8 cellular contexts compared by ENCODE assay signal in genomic region chr13:25114220-25114619, GRCh38. TPM values are rescaled to one million over a fixed set of nuclear protein-coding genes. Genes with fewer than 3 reads are reported as not detected.
DNase-seq lines count a peak whose midpoint lies in the region; ATAC-seq, FAIRE-seq and TF ChIP-seq lines count a peak whose summit lies in the region.

No MANE protein-coding gene starts in this region.

- H3K9ac ChIP-seq in Loucy (ENCODE audit: low read depth, low read length, poor library complexity, severe bottlenecking): no peak overlapping the region

- 0 to 21% methylated on average over 2 of the region's 3 CpGs for WGBS in gastroesophageal sphincter (ENCODE audit: low coverage in 1 of 2), 2 donors
- 21 to 27% methylated on average over 3 of the region's 3 CpGs for WGBS in pancreas, 2 donors

- H3K9me3 Mint-ChIP-seq in Calu3 (ENCODE audit: low read depth, unreplicated experiment): no peaks in the 10 kb centered on the region
- H3K9me3 Mint-ChIP-seq in activated naive CD4-positive, alpha-beta T cell treated with anti-CD3 and anti-CD28 coated beads for 36 hours: no peaks in the 10 kb centered on the region

- ATAC-seq in GM21390 (IDR thresholded peaks at IDR 0.05; ENCODE audit: unreplicated experiment) (peak; percentile 67), RWPE2 (ENCODE audit: low read depth) (peak; percentile 83), gastroesophageal sphincter (no peak), pancreas (peak; percentile 69 to 97 (median 94))

- TF ChIP-seq CTCF in Calu3 (IDR thresholded peaks at IDR 0.05; ENCODE audit: unreplicated experiment) (peak; percentile 44), Loucy (conservative IDR thresholded peaks at IDR 0.05; ENCODE audit: low read length) (peak; percentile 87), RWPE2 (IDR thresholded peaks at IDR 0.05; ENCODE audit: poor library complexity, severe bottlenecking) (peak; percentile 84), gastroesophageal sphincter (IDR thresholded peaks at IDR 0.05) (peak; percentile 36 to 74 (median 51)), pancreas (IDR thresholded peaks at IDR 0.05) (peak; percentile 60 to 75 (median 71)), uterus (IDR thresholded peaks at IDR 0.05) (peak; percentile 25 to 37 (median 34))

- no TSS peak for BruUV-seq in Calu3 (replicated peaks; lab: Mats Ljungman, UMichigan)

- no peak overlapping the region for H2AFZ ChIP-seq in Loucy (ENCODE audit: low read length)

- no peak overlapping the region for H3K27ac Mint-ChIP-seq in Calu3 (ENCODE audit: unreplicated experiment)
- no peak overlapping the region for H3K27ac Mint-ChIP-seq in activated naive CD4-positive, alpha-beta T cell treated with anti-CD3 and anti-CD28 coated beads for 36 hours

- no peaks in the 10 kb centered on the region for H4K20me1 ChIP-seq in Loucy (ENCODE audit: insufficient read depth, low read length, poor library complexity, severe bottlenecking)

- no peaks in the 10 kb centered on the region for H3K36me3 Mint-ChIP-seq in Calu3 (ENCODE audit: insufficient read depth, unreplicated experiment)
- H3K36me3 Mint-ChIP-seq in activated naive CD4-positive, alpha-beta T cell treated with anti-CD3 and anti-CD28 coated beads for 36 hours (ENCODE audit: low read depth): no peaks in the 10 kb centered on the region

- no peaks in the 10 kb centered on the region for H3F3A ChIP-seq in Loucy (ENCODE audit: low read depth)

- no peaks in the 10 kb centered on the region for H3K36me3 ChIP-seq in Loucy (ENCODE audit: insufficient read depth, low read length)
- H3K36me3 ChIP-seq in RWPE2 (ENCODE audit: low read depth): no peaks in the 10 kb centered on the region
- H3K36me3 ChIP-seq in gastroesophageal sphincter: no peaks in the 10 kb centered on the region
- no peaks in the 10 kb centered on the region for H3K36me3 ChIP-seq in pancreas
- no peaks in the 10 kb centered on the region for H3K36me3 ChIP-seq in uterus

- H3K9me2 ChIP-seq in Loucy (replicated peaks; ENCODE audit: low read depth, low read length): no peaks in the 10 kb centered on the region

- intact Hi-C loops in Calu3 (cut with micrococcal nuclease; ENCODE audit: unreplicated experiment) (loop anchor here (10.0 kb wide), 1 partner anchor 119 kb away; no protein-coding TSS in a partner anchor), pancreas (cut with DNase I) (no loop called here), uterus (cut with DNase I; ENCODE audit: low total_unique reads) (no loop called here)
- intact Hi-C loops in activated naive CD4-positive, alpha-beta T cell treated with anti-CD3 and anti-CD28 coated beads for 36 hours (cut with micrococcal nuclease): loop anchor here (1.0 kb wide), 3 partner anchors 29 to 119 kb away; no protein-coding TSS in a partner anchor

- no peaks in the 10 kb centered on the region for H3K9me3 ChIP-seq in Loucy (ENCODE audit: insufficient read depth, low read depth, low read length)
- H3K9me3 ChIP-seq in RWPE2 (ENCODE audit: severe bottlenecking): no peaks in the 10 kb centered on the region
- no peaks in the 10 kb centered on the region for H3K9me3 ChIP-seq in gastroesophageal sphincter
- H3K9me3 ChIP-seq in pancreas: no peaks in the 10 kb centered on the region
- H3K9me3 ChIP-seq in uterus: no peaks in the 10 kb centered on the region

- DNase-seq in Calu3: peak; percentile 70
- DNase-seq in RWPE2 (ENCODE audit: low spot score): no peak
- DNase-seq in activated naive CD4-positive, alpha-beta T cell treated with anti-CD3 and anti-CD28 coated beads for 36 hours: peak; percentile 81
- DNase-seq in pancreas: peak; percentile 39 to 77 (median 64)
- peak in 1 of 2 donors; percentile 23 for DNase-seq in uterus

- no peak overlapping the region for H3K4me2 ChIP-seq in Loucy (ENCODE audit: low read depth, low read length, poor library complexity, severe bottlenecking)

- H3K79me2 ChIP-seq in Loucy (ENCODE audit: insufficient read depth, low read length): no peaks in the 10 kb centered on the region

- H3K4me3 Mint-ChIP-seq in Calu3 (ENCODE audit: low read depth, unreplicated experiment): no peak overlapping the region
- no peak overlapping the region for H3K4me3 Mint-ChIP-seq in activated naive CD4-positive, alpha-beta T cell treated with anti-CD3 and anti-CD28 coated beads for 36 hours

- CTCF ChIA-PET in Calu3 (lab: Charles Lee): interaction anchor here (0.6 to 0.7 kb wide), 2 partner anchors 11 to 114 kb away, joined by 3 to 7 read pairs; no protein-coding TSS in a partner anchor
- CTCF ChIA-PET in activated naive CD4-positive, alpha-beta T cell treated with anti-CD3 and anti-CD28 coated beads for 36 hours (lab: Charles Lee): interaction anchor here (0.6 to 3.6 kb wide), 19 partner anchors 11 to 1449 kb away, joined by 3 to 23 read pairs (median 4); no protein-coding TSS in a partner anchor

- no peak for FAIRE-seq in pancreas (lab: Jason Lieb, UNC)

- H3K27me3 ChIP-seq in Loucy (ENCODE audit: insufficient read depth, low read length, poor library complexity, severe bottlenecking) (no peaks in the 10 kb centered on the region), RWPE2 (ENCODE audit: insufficient read depth, poor library complexity, severe bottlenecking) (no peaks in the 10 kb centered on the region), gastroesophageal sphincter (peaks cover 27% of the 10 kb centered on the region), pancreas (no peaks in the 10 kb centered on the region), uterus (no peaks in the 10 kb centered on the region)

- H3K4me1 ChIP-seq in Loucy (ENCODE audit: insufficient read depth, low read length, poor library complexity, severe bottlenecking) (no peaks in the 10 kb centered on the region), RWPE2 (ENCODE audit: insufficient read depth, poor library complexity, severe bottlenecking) (no peaks in the 10 kb centered on the region), gastroesophageal sphincter (no peaks in the 10 kb centered on the region), pancreas (no peaks in the 10 kb centered on the region), uterus (no peaks in the 10 kb centered on the region)

- H3K4me3 ChIP-seq in Loucy (ENCODE audit: low read length, poor library complexity, severe bottlenecking) (no peak overlapping the region), RWPE2 (ENCODE audit: severe bottlenecking) (no peak overlapping the region), gastroesophageal sphincter (no peak overlapping the region), pancreas (no peak overlapping the region), uterus (no peak overlapping the region)

- no peaks in the 10 kb centered on the region for H3K4me1 Mint-ChIP-seq in Calu3 (ENCODE audit: low read depth, unreplicated experiment)
- peaks cover 3% of the 10 kb centered on the region for H3K4me1 Mint-ChIP-seq in activated naive CD4-positive, alpha-beta T cell treated with anti-CD3 and anti-CD28 coated beads for 36 hours (ENCODE audit: low read depth)

- no peak for TF ChIP-seq EP300 in gastroesophageal sphincter (IDR thresholded peaks at IDR 0.05)

- H3K27me3 Mint-ChIP-seq in Calu3 (ENCODE audit: unreplicated experiment): peaks cover 37% of the 10 kb centered on the region
- H3K27me3 Mint-ChIP-seq in activated naive CD4-positive, alpha-beta T cell treated with anti-CD3 and anti-CD28 coated beads for 36 hours (ENCODE audit: low read depth): peaks cover 33% of the 10 kb centered on the region

- H3K27ac ChIP-seq in RWPE2 (ENCODE audit: poor library complexity, severe bottlenecking) (no peak overlapping the region), gastroesophageal sphincter (no peak overlapping the region), pancreas (no peak overlapping the region), uterus (no peak overlapping the region)

- TF ChIP-seq POLR2A in gastroesophageal sphincter (IDR thresholded peaks at IDR 0.05) (no peak), uterus (IDR thresholded peaks at IDR 0.05) (no peak)

RNA-seq across cellular contexts. Expression of gene PABPC3, which starts 18.3 kb away (rescaled TPM):
- total RNA-seq in Calu3 (2022) (0.15 and 0.28 TPM in 2 replicates), gastroesophageal sphincter (under 1 TPM in 1 of 4 donors, not detected in 3; 0.19 TPM), pancreas (under 1 TPM in 5 of 6 donors, not detected in 1; 0.06 to 0.29 (median 0.19) TPM), uterus (1 to 10 TPM in 1 of 4 donors, under 1 TPM in 2, not detected in 1; 0.14 to 1.0 (median 0.15) TPM)
- 1 to 10 TPM; 1.3 to 1.5 TPM for total RNA-seq in activated naive CD4-positive, alpha-beta T cell treated with anti-CD3 and anti-CD28 coated beads for 36 hours
- under 1 TPM in 1 of 2 donors, not detected in 1; 0.07 TPM for polyA plus RNA-seq in pancreas

RNA-seq across cellular contexts. Expression of gene AMER2, which starts 57.9 kb away (rescaled TPM):
- not detected in 2 replicates for total RNA-seq in Calu3 (2022)
- total RNA-seq in activated naive CD4-positive, alpha-beta T cell treated with anti-CD3 and anti-CD28 coated beads for 36 hours: not detected
- total RNA-seq in gastroesophageal sphincter: under 1 TPM in 3 of 4 donors, not detected in 1; 0.04 to 0.81 (median 0.31) TPM
- not detected for total RNA-seq in pancreas
- under 1 TPM in 1 of 2 donors, not detected in 1; 0.07 TPM for polyA plus RNA-seq in pancreas
- 1 to 10 TPM in 1 of 4 donors, under 1 TPM in 1, not detected in 2; 0.09 to 2.4 TPM for total RNA-seq in uterus

Comparison
In these comparisons a context has a peak if more than half of its experiments do, and no peak if none do; other contexts are left out.
1. CTCF ChIP-seq: peak in every context shown above with its lines; median percentile 87 in Loucy; 84 in RWPE2; 71 in pancreas; 51 in gastroesophageal sphincter; 44 in Calu3; 34 in uterus.
2. intact Hi-C loops: an anchor here in Calu3 (10.0 kb wide) and activated naive CD4-positive, alpha-beta T cell treated with anti-CD3 and anti-CD28 coated beads for 36 hours (1.0 kb wide); none called in pancreas and uterus.